Comparison of ENCODE assay signal across 20 cellular contexts in genomic region chr2:183060500-183061231, GRCh38. TPM values are rescaled to one million over a fixed set of nuclear protein-coding genes. Genes with fewer than 3 reads are reported as not detected.
A peak's percentile ranks its signal among the peaks of the same experiment; 100 is the strongest.
DNase-seq lines count a peak whose midpoint lies in the region; ATAC-seq, FAIRE-seq and TF ChIP-seq lines count a peak whose summit lies in the region.
"Had no signal": no experiment of that assay in that cellular context is flagged by ENCODE, and none has a peak within 500 bp of the region (broad histone marks: within the 10 kb centered on the region; RNA-seq: fewer than 3 reads in every experiment).

No MANE protein-coding gene starts in this region.

- H3K4me2 ChIP-seq in A549 (no peak overlapping the region), astrocyte (ENCODE audit: low read length) (no peak overlapping the region)

- no peak overlapping the region for H2AFZ ChIP-seq in astrocyte (ENCODE audit: low read depth, low read length)

- no peaks in the 10 kb centered on the region for H3K27me3 Mint-ChIP-seq in astrocyte (ENCODE audit: low read depth, unreplicated experiment)
- H3K27me3 Mint-ChIP-seq in activated CD8-positive, alpha-beta T cell treated with anti-CD3 and anti-CD28 coated beads, Interleukin-2, amount 10 ng/mL, durations not matched to agents 7 days and 5 days (ENCODE audit: low read depth): peaks cover 3% of the 10 kb centered on the region

- TF ChIP-seq EP300 in A549 (IDR thresholded peaks at IDR 0.05): no peak

- no peaks in the 10 kb centered on the region for H3K36me3 Mint-ChIP-seq in astrocyte (ENCODE audit: low read depth, unreplicated experiment)
- H3K36me3 Mint-ChIP-seq in activated CD8-positive, alpha-beta T cell treated with anti-CD3 and anti-CD28 coated beads, Interleukin-2, amount 10 ng/mL, durations not matched to agents 7 days and 5 days (ENCODE audit: low read depth): no peaks in the 10 kb centered on the region
- H3K36me3 Mint-ChIP-seq: CD4-positive, CD25-positive, alpha-beta regulatory T cell had no signal

- DNase-seq in A549 (ENCODE audit: low read depth in 1 of 2, low spot score in 1 of 2) (no peak), OCI-M2 (lab: John Stamatoyannopoulos, UW; ENCODE audit: unreplicated experiment) (peak; percentile 19), astrocyte (ENCODE audit: low read depth) (no peak), small intestine (peak; percentile 84), GM13976 (ENCODE audit: low spot score) (no peak), NCI-H1092 (lab: John Stamatoyannopoulos, UW) (no peak)
- DNase-seq in activated CD8-positive, alpha-beta T cell treated with anti-CD3 and anti-CD28 coated beads, Interleukin-2, amount 10 ng/mL, durations not matched to agents 7 days and 5 days: no peak
- DNase-seq: BE2C; CD4-positive, CD25-positive, alpha-beta regulatory T cell; COR-L47; GDM1; KBM-7; MV-4-11; NCI-H1417; NCI-H187; NCI-H2107; NK-92 treated with Interleukin-12 subunit alpha and Interleukin-12 subunit beta, amount 100 ng/mL, for 24 hours; SHP77 had no signal

- no peak for TF ChIP-seq POLR2A in A549 (IDR thresholded peaks at IDR 0.05; ENCODE audit: low read length)

- no peak for ATAC-seq in A549
- ATAC-seq in activated CD8-positive, alpha-beta T cell treated with anti-CD3 and anti-CD28 coated beads, Interleukin-2, amount 10 ng/mL, durations not matched to agents 7 days and 5 days: no peak

- H3K36me3 ChIP-seq in astrocyte (ENCODE audit: insufficient read depth, low read length) (no peaks in the 10 kb centered on the region), small intestine (ENCODE audit: control insufficient read depth in 2 of 2, insufficient read depth in 2 of 2, low read length in 2 of 2) (no peaks in the 10 kb centered on the region)
- H3K36me3 ChIP-seq: BE2C, HAP-1 had no signal

- no peak for TF ChIP-seq RAD21 in A549 (conservative IDR thresholded peaks at IDR 0.05 in 1 of 2, IDR thresholded peaks at IDR 0.05 in 1 of 2)

- H3K9me3 Mint-ChIP-seq in astrocyte (ENCODE audit: unreplicated experiment): no peaks in the 10 kb centered on the region
- no peaks in the 10 kb centered on the region for H3K9me3 Mint-ChIP-seq in activated CD8-positive, alpha-beta T cell treated with anti-CD3 and anti-CD28 coated beads, Interleukin-2, amount 10 ng/mL, durations not matched to agents 7 days and 5 days (ENCODE audit: insufficient read depth)

- H3K4me1 Mint-ChIP-seq in astrocyte (ENCODE audit: low read depth, unreplicated experiment): peaks cover 18% of the 10 kb centered on the region
- H3K4me1 Mint-ChIP-seq in activated CD8-positive, alpha-beta T cell treated with anti-CD3 and anti-CD28 coated beads, Interleukin-2, amount 10 ng/mL, durations not matched to agents 7 days and 5 days (ENCODE audit: low read depth): peaks cover 3% of the 10 kb centered on the region

- no peaks in the 10 kb centered on the region for H4K20me1 ChIP-seq in astrocyte (ENCODE audit: insufficient read depth, low read length)

- H3K79me2 ChIP-seq in astrocyte (ENCODE audit: insufficient read depth, low read length): no peaks in the 10 kb centered on the region

- WGBS in A549 (ENCODE audit: missing lambda C conversion rate): 96% methylated on average over 15 of the region's 15 CpGs
- 25 to 74% (median 42%) methylated on average over 15 of the region's 15 CpGs for WGBS in small intestine, 3 donors

- no peaks in the 10 kb centered on the region for H3K9me3 ChIP-seq in A549
- H3K9me3 ChIP-seq in astrocyte (ENCODE audit: insufficient read depth, low read depth, low read length): no peaks in the 10 kb centered on the region
- no peaks in the 10 kb centered on the region for H3K9me3 ChIP-seq in small intestine (ENCODE audit: control insufficient read depth, low read depth)
- H3K9me3 ChIP-seq: BE2C, HAP-1 had no signal

- CTCF ChIA-PET in A549 (lab: Yijun Ruan, JAX): interaction anchor here (1.0 to 1.2 kb wide), 2 partner anchors 10 to 12 kb away, joined by 3 to 4 read pairs; no protein-coding TSS in a partner anchor
- CTCF ChIA-PET in activated CD8-positive, alpha-beta T cell treated with anti-CD3 and anti-CD28 coated beads, Interleukin-2, amount 10 ng/mL, durations not matched to agents 7 days and 5 days (lab: Charles Lee): no interaction called here

- TF ChIP-seq CTCF in A549 (IDR thresholded peaks at IDR 0.05): no peak
- no peak for TF ChIP-seq CTCF in astrocyte (IDR thresholded peaks at IDR 0.05; ENCODE audit: insufficient read depth, low read depth, low read length)
- TF ChIP-seq CTCF in GM13976 (IDR thresholded peaks at IDR 0.05; ENCODE audit: borderline replicate concordance, control extremely low read depth, extremely low read depth, insufficient read depth, missing control alignments): no peak

- H3K27ac ChIP-seq in A549 (peak overlapping the region; percentile 61 to 78), astrocyte (ENCODE audit: low read depth, low read length) (no peak overlapping the region), small intestine (ENCODE audit: low read depth in 1 of 2, low read length in 1 of 2) (peak overlapping the region in 1 of 2 donors; percentile 70)
- H3K27ac ChIP-seq: SK-N-MC had no signal

- H3K9ac ChIP-seq in astrocyte (ENCODE audit: low read length): no peak overlapping the region

- no peak overlapping the region for H3K4me3 ChIP-seq in A549
- H3K4me3 ChIP-seq in astrocyte (ENCODE audit: insufficient read depth, low read depth, low read length): no peak overlapping the region
- H3K4me3 ChIP-seq in small intestine (ENCODE audit: low read depth in 1 of 2, low read length in 2 of 2): no peak overlapping the region
- H3K4me3 ChIP-seq: HAP-1, SK-N-MC had no signal

- no peaks in the 10 kb centered on the region for H3K27me3 ChIP-seq in astrocyte (ENCODE audit: insufficient read depth, low read length)
- H3K27me3 ChIP-seq in small intestine (ENCODE audit: control insufficient read depth in 2 of 2, insufficient read depth in 2 of 2, low read length in 2 of 2): no peaks in the 10 kb centered on the region
- H3K27me3 ChIP-seq: BE2C had no signal

- H3K4me3 Mint-ChIP-seq in astrocyte (ENCODE audit: unreplicated experiment): no peak overlapping the region
- no peak overlapping the region for H3K4me3 Mint-ChIP-seq in activated CD8-positive, alpha-beta T cell treated with anti-CD3 and anti-CD28 coated beads, Interleukin-2, amount 10 ng/mL, durations not matched to agents 7 days and 5 days
- H3K4me3 Mint-ChIP-seq: CD4-positive, CD25-positive, alpha-beta regulatory T cell had no signal

- no peak for FAIRE-seq in A549 (lab: Jason Lieb, UNC)
- FAIRE-seq in astrocyte (lab: Jason Lieb, UNC): no peak
- FAIRE-seq in small intestine (lab: Jason Lieb, UNC): no peak

- H3K4me1 ChIP-seq in A549: peaks cover 40% of the 10 kb centered on the region
- H3K4me1 ChIP-seq in astrocyte (ENCODE audit: insufficient read depth, low read length): peaks cover 2% of the 10 kb centered on the region
- H3K4me1 ChIP-seq in small intestine (ENCODE audit: control insufficient read depth in 2 of 2, insufficient read depth in 1 of 2, low read depth in 1 of 2, low read length in 1 of 2): peaks cover 0 to 5% of the 10 kb centered on the region in 2 donors
- H3K4me1 ChIP-seq: BE2C had no signal

- H3K27ac Mint-ChIP-seq in astrocyte (ENCODE audit: unreplicated experiment): peak overlapping the region; percentile 13
- no peak overlapping the region for H3K27ac Mint-ChIP-seq in activated CD8-positive, alpha-beta T cell treated with anti-CD3 and anti-CD28 coated beads, Interleukin-2, amount 10 ng/mL, durations not matched to agents 7 days and 5 days
- H3K27ac Mint-ChIP-seq: CD4-positive, CD25-positive, alpha-beta regulatory T cell had no signal

- in situ Hi-C loops in GM13976 (cut with MboI; ENCODE audit: low sequenced_read_pairs, unreplicated experiment): no loop called here

- POLR2A ChIA-PET in A549 (lab: Yijun Ruan, JAX): no interaction called here
- POLR2A ChIA-PET in activated CD8-positive, alpha-beta T cell treated with anti-CD3 and anti-CD28 coated beads, Interleukin-2, amount 10 ng/mL, durations not matched to agents 7 days and 5 days (lab: Charles Lee): no interaction called here

TF ChIP-seq in A549, 52 proteins besides CTCF, POLR2A, EP300 and RAD21 (continues in another document):
- no peak for TF ChIP-seq ESRRA (IDR thresholded peaks at IDR 0.05; ENCODE audit: borderline replicate concordance, low read length)
- no peak for TF ChIP-seq RCOR1 (IDR thresholded peaks at IDR 0.05; ENCODE audit: low read depth, low read length)
- no peak for TF ChIP-seq KDM1A (IDR thresholded peaks at IDR 0.05; ENCODE audit: low read depth)
- TF ChIP-seq PHF8 (IDR thresholded peaks at IDR 0.05; ENCODE audit: borderline replicate concordance, low read depth): no peak
- no peak for TF ChIP-seq HES2 (IDR thresholded peaks at IDR 0.05)
- no peak for TF ChIP-seq KDM5A (IDR thresholded peaks at IDR 0.05)
- TF ChIP-seq BHLHE40 (IDR thresholded peaks at IDR 0.05; ENCODE audit: low read depth, low read length): no peak

RNA-seq across cellular contexts. Expression of gene DUSP19, which starts 17.9 kb away (rescaled TPM):
- polyA plus RNA-seq in A549 (2011; rRNA removed) (4.4 TPM in 2 replicates), A549 (2017; fragmentation: RNase III; extraction: RNeasy Plus Mini Kit Qiagen cat#74134 plus additional on column Dnase treatment) (1.1 to 1.5 TPM (median 1.2 TPM) in 3 replicates), small intestine (1 to 10 TPM in 2 of 3 donors, under 1 TPM in 1; 0.81 to 2.5 (median 2.0) TPM)
- 0.73 and 0.91 TPM in 2 replicates for polyA plus RNA-seq in A549 (2012; cell fraction: cytosol; rRNA removed)
- 0.23 and 0.32 TPM in 2 replicates for polyA plus RNA-seq in A549 (2012; cell fraction: nucleus; rRNA removed)
- 2.8 and 5.5 TPM in 2 replicates for polyA minus RNA-seq in A549 (2011; rRNA and poly(A)+ RNA removed)
- 3.1 and 3.7 TPM in 2 replicates for total RNA-seq in astrocyte
- total RNA-seq in activated CD8-positive, alpha-beta T cell treated with anti-CD3 and anti-CD28 coated beads, Interleukin-2, amount 10 ng/mL, durations not matched to agents 7 days and 5 days: under 1 TPM; 0.39 to 0.68 TPM

RNA-seq across cellular contexts. Expression of gene NCKAP1, which starts 22.4 kb away (rescaled TPM):
- polyA plus RNA-seq in A549 (2011; rRNA removed): 194 and 201 TPM in 2 replicates
- 63.8 and 70.9 TPM in 2 replicates for polyA plus RNA-seq in A549 (2012; cell fraction: cytosol; rRNA removed)
- polyA plus RNA-seq in A549 (2012; cell fraction: nucleus; rRNA removed): 26.5 and 28.7 TPM in 2 replicates
- 89.4 to 106 TPM (median 98.8 TPM) in 3 replicates for polyA plus RNA-seq in A549 (2017; fragmentation: RNase III; extraction: RNeasy Plus Mini Kit Qiagen cat#74134 plus additional on column Dnase treatment)
- polyA minus RNA-seq in A549 (2011; rRNA and poly(A)+ RNA removed): 71.5 and 81.4 TPM in 2 replicates
- total RNA-seq in astrocyte: 164 and 167 TPM in 2 replicates
- polyA plus RNA-seq in small intestine: 10 to 100 TPM; 60.3 to 81.4 (median 61.6) TPM
- under 1 TPM; 0.50 to 0.52 TPM for total RNA-seq in activated CD8-positive, alpha-beta T cell treated with anti-CD3 and anti-CD28 coated beads, Interleukin-2, amount 10 ng/mL, durations not matched to agents 7 days and 5 days

Comparison
In these comparisons a context has a peak if more than half of its experiments do, and no peak if none do; other contexts are left out.
1. DNase-seq: peak in OCI-M2 (single experiment) and small intestine (single experiment); none in A549 (0 of 2), astrocyte (single experiment), GM13976 (single experiment), NCI-H1092 (single experiment) and activated CD8-positive, alpha-beta T cell treated with anti-CD3 and anti-CD28 coated beads, Interleukin-2, amount 10 ng/mL, durations not matched to agents 7 days and 5 days (single experiment).
2. RNA of gene NCKAP1, which starts 22.4 kb away (total RNA-seq): 164 to 167 TPM in astrocyte; 0.50 to 0.52 TPM in activated CD8-positive, alpha-beta T cell treated with anti-CD3 and anti-CD28 coated beads, Interleukin-2, amount 10 ng/mL, durations not matched to agents 7 days and 5 days; every median in the first group is over 100 times any median in the second.